11 cellular contexts compared by ENCODE assay signal in genomic region chr2:71614976-71615768, GRCh38.
DNase-seq lines count a peak whose midpoint lies in the region; ATAC-seq and TF ChIP-seq lines count a peak whose summit lies in the region.
"Had no signal": no experiment of that assay in that cellular context is flagged by ENCODE, and none has a peak within 500 bp of the region (broad histone marks: within the 10 kb centered on the region; RNA-seq: fewer than 3 reads in every experiment).

No MANE protein-coding gene starts in this region.

- in situ Hi-C loops in astrocyte of the spinal cord (cut with HindIII; ENCODE audit: low sequenced_read_pairs): no loop called here

- H3K27me3 ChIP-seq in right atrium auricular region: no peaks in the 10 kb centered on the region

- peak overlapping the region; percentile 86 to 92 for H3K27ac ChIP-seq in right atrium auricular region

- DNase-seq in D341Med (ENCODE audit: low spot score): peak; percentile 7
- DNase-seq in astrocyte of the spinal cord (ENCODE audit: low read depth, low spot score): peak; percentile 76
- DNase-seq in right atrium auricular region (ENCODE audit: low spot score): peak; percentile 92
- peak; percentile 68 for DNase-seq in putamen (ENCODE audit: low spot score)
- DNase-seq in NCI-H524 (lab: John Stamatoyannopoulos, UW): no peak
- no peak for DNase-seq in T-helper 9 cell
- DNase-seq in amniotic stem cell (lab: John Stamatoyannopoulos, UW): no peak
- DNase-seq: activated T-cell treated with anti-CD3 and anti-CD28 coated beads, Interleukin-2, amount 50 U/mL, for 4 hours; DMS153; immature natural killer cell had no signal

- peaks cover 0 to 52% of the 10 kb centered on the region in 2 donors for H3K4me1 ChIP-seq in right atrium auricular region

- TF ChIP-seq CTCF in astrocyte of the spinal cord (IDR thresholded peaks at IDR 0.05; ENCODE audit: low read depth, low read length) (no peak), right atrium auricular region (IDR thresholded peaks at IDR 0.05) (no peak)

- H3K9me3 ChIP-seq in right atrium auricular region: no peaks in the 10 kb centered on the region

- no peak for ATAC-seq in GM18519 (IDR thresholded peaks at IDR 0.05; ENCODE audit: low FRiP score, unreplicated experiment)
- ATAC-seq: activated T-cell treated with anti-CD3 and anti-CD28 coated beads, Interleukin-2, amount 50 U/mL, for 4 hours had no signal

- no peaks in the 10 kb centered on the region for H3K36me3 ChIP-seq in right atrium auricular region

- H3K4me3 ChIP-seq in astrocyte of the spinal cord (ENCODE audit: low read depth, low read length) (no peak overlapping the region), right atrium auricular region (no peak overlapping the region)

Comparison
In these comparisons a context has a peak if more than half of its experiments do, and no peak if none do; other contexts are left out.
1. DNase-seq: peak in D341Med (single experiment), astrocyte of the spinal cord (single experiment), right atrium auricular region (single experiment) and putamen (single experiment); none in NCI-H524 (0 of 2), T-helper 9 cell (single experiment) and amniotic stem cell (single experiment).